In genomic region chr5:140216468-140217074, GRCh38 we compare ENCODE assay signal across 26 cellular contexts. TPM values are rescaled to one million over a fixed set of nuclear protein-coding genes. Genes with fewer than 3 reads are reported as not detected.
DNase-seq lines count a peak whose midpoint lies in the region; ATAC-seq, FAIRE-seq and TF ChIP-seq lines count a peak whose summit lies in the region.
"Had no signal": no experiment of that assay in that cellular context is flagged by ENCODE, and none has a peak within 500 bp of the region (broad histone marks: within the 10 kb centered on the region; RNA-seq: fewer than 3 reads in every experiment).

No MANE protein-coding gene starts in this region.

- POLR2A ChIA-PET in HCT116 (lab: Charles Lee) = no interaction called here

- no peak for TF ChIP-seq CTCF in HCT116 (IDR thresholded peaks at IDR 0.05 in 2 of 3, conservative IDR thresholded peaks at IDR 0.05 in 1 of 3; ENCODE audit: borderline replicate concordance in 1 of 3, insufficient read depth in 1 of 3, low read depth in 2 of 3, low read length in 2 of 3)
- no peak for TF ChIP-seq CTCF in bronchial epithelial cell (IDR thresholded peaks at IDR 0.05; ENCODE audit: insufficient read depth, low read length, severe bottlenecking)
- no peak for TF ChIP-seq CTCF in progenitor cell of endocrine pancreas (IDR thresholded peaks at IDR 0.05; ENCODE audit: unreplicated experiment)

- H2AFZ ChIP-seq in HCT116 (ENCODE audit: low read depth, low read length, poor library complexity, severe bottlenecking) = no peak overlapping the region

- peaks cover 58 to 63% of the 10 kb centered on the region in 2 experiments for H3K4me1 ChIP-seq in HCT116 (ENCODE audit: control insufficient read depth in 1 of 2, insufficient read depth in 2 of 2, low read length in 2 of 2)

- H4K20me1 ChIP-seq in HCT116 (ENCODE audit: insufficient read depth) = no peaks in the 10 kb centered on the region

- no peaks in the 10 kb centered on the region for H3K27me3 Mint-ChIP-seq in progenitor cell of endocrine pancreas
- H3K27me3 Mint-ChIP-seq: activated CD8-positive, alpha-beta T cell treated with anti-CD3 and anti-CD28 coated beads for 36 hours; central memory CD8-positive, alpha-beta T cell; naive thymus-derived CD8-positive, alpha-beta T cell had no signal

- H3K79me2 ChIP-seq in HCT116 (ENCODE audit: insufficient read depth, low read length) = no peaks in the 10 kb centered on the region; the same call in 1 of the 2 replicates

- H3K9ac ChIP-seq in HCT116 (ENCODE audit: low read length) = no peak overlapping the region
- H3K9ac ChIP-seq: BLaER1 treated with 17β-estradiol and CSF1 and Interleukin-3, amounts not matched to agents 10 nM and 100 nM had no signal

- no peaks in the 10 kb centered on the region for H3K27me3 ChIP-seq in HCT116 (ENCODE audit: insufficient read depth, low read length)
- H3K27me3 ChIP-seq in bronchial epithelial cell (ENCODE audit: control insufficient read depth, insufficient read depth, low read length) = no peaks in the 10 kb centered on the region
- H3K27me3 ChIP-seq: esophagus muscularis mucosa, uterus had no signal

- ATAC-seq in HCT116 = no peak
- ATAC-seq in left colon = peak; percentile 70
- ATAC-seq: activated CD8-positive, alpha-beta T cell treated with anti-CD3 and anti-CD28 coated beads for 36 hours; naive thymus-derived CD8-positive, alpha-beta T cell had no signal

- no peak overlapping the region for H3K27ac ChIP-seq in HCT116 (ENCODE audit: low read depth, low read length)
- H3K27ac ChIP-seq: BLaER1 treated with 17β-estradiol and CSF1 and Interleukin-3, amounts not matched to agents 10 nM and 100 nM; esophagus muscularis mucosa; RWPE1 had no signal

- peak overlapping the region; percentile 55 for H3K4me2 ChIP-seq in HCT116 (ENCODE audit: low read length)

- peak; percentile 23 for FAIRE-seq in bronchial epithelial cell (lab: Jason Lieb, UNC)
- FAIRE-seq: frontal cortex had no signal

- no peak overlapping the region for H3K4me3 Mint-ChIP-seq in progenitor cell of endocrine pancreas (ENCODE audit: low read depth)
- H3K4me3 Mint-ChIP-seq: activated CD8-positive, alpha-beta T cell treated with anti-CD3 and anti-CD28 coated beads for 36 hours; central memory CD8-positive, alpha-beta T cell; naive thymus-derived CD8-positive, alpha-beta T cell had no signal

- H3K4me1 Mint-ChIP-seq in progenitor cell of endocrine pancreas (ENCODE audit: low read depth) = peaks cover 29% of the 10 kb centered on the region

- no peaks in the 10 kb centered on the region for H3K9me3 Mint-ChIP-seq in progenitor cell of endocrine pancreas (ENCODE audit: low read depth)
- H3K9me3 Mint-ChIP-seq: activated CD8-positive, alpha-beta T cell treated with anti-CD3 and anti-CD28 coated beads for 36 hours; central memory CD8-positive, alpha-beta T cell; naive thymus-derived CD8-positive, alpha-beta T cell had no signal

- intact Hi-C loops in HCT116 (cut with micrococcal nuclease) (no loop called here), left colon (cut with DNase I, micrococcal nuclease) (no loop called here)

- H3K36me3 ChIP-seq in HCT116 (ENCODE audit: control insufficient read depth in 1 of 2, insufficient read depth in 2 of 2, low read length in 2 of 2) = no peaks in the 10 kb centered on the region
- H3K36me3 ChIP-seq in bronchial epithelial cell (ENCODE audit: control insufficient read depth, insufficient read depth, low read length) = no peaks in the 10 kb centered on the region
- H3K36me3 ChIP-seq: uterus had no signal

- CTCF ChIA-PET in HCT116 (lab: Charles Lee) = interaction anchor here (1.1 to 1.4 kb wide), 2 partner anchors 28 to 47 kb away, joined by 3 to 4 read pairs; no protein-coding TSS in a partner anchor

- RAD21 ChIA-PET in HCT116 (lab: Charles Lee; ENCODE audit: low non-redundant PET in 1 of 2, low total read pairs in 2 of 2, uncharacterized antibody in 2 of 2, unreplicated experiment in 2 of 2) = no interaction called here

- TF ChIP-seq POLR2A in HCT116 (IDR thresholded peaks at IDR 0.05; ENCODE audit: borderline replicate concordance, extremely low read depth, insufficient read depth, insufficient read length) = no peak

- no peaks in the 10 kb centered on the region for H3K36me3 Mint-ChIP-seq in progenitor cell of endocrine pancreas (ENCODE audit: insufficient read depth)
- H3K36me3 Mint-ChIP-seq: naive thymus-derived CD8-positive, alpha-beta T cell had no signal

- TF ChIP-seq RAD21 in HCT116 (IDR thresholded peaks at IDR 0.05; ENCODE audit: low read depth) = no peak

- H3K9me2 ChIP-seq in HCT116 (ENCODE audit: insufficient read depth) = no peaks in the 10 kb centered on the region

- H3K4me3 ChIP-seq in HCT116 (replicated peaks in 1 of 2; ENCODE audit: low read depth in 1 of 2, low read length in 2 of 2) = no peak overlapping the region
- no peak overlapping the region for H3K4me3 ChIP-seq in bronchial epithelial cell (ENCODE audit: low read depth, low read length)
- H3K4me3 ChIP-seq: BLaER1 treated with 17β-estradiol and CSF1 and Interleukin-3, amounts not matched to agents 10 nM and 100 nM; esophagus muscularis mucosa; uterus had no signal

- BruUV-seq in HCT116 (replicated peaks; lab: Mats Ljungman, UMichigan) = no TSS peak

- H3K27ac Mint-ChIP-seq in progenitor cell of endocrine pancreas = peak overlapping the region; percentile 62
- H3K27ac Mint-ChIP-seq: activated CD8-positive, alpha-beta T cell treated with anti-CD3 and anti-CD28 coated beads for 36 hours had no signal

- no peaks in the 10 kb centered on the region for H3K9me3 ChIP-seq in HCT116 (ENCODE audit: control insufficient read depth in 1 of 2, insufficient read depth in 1 of 2, low read depth in 1 of 2, low read length in 2 of 2)
- H3K9me3 ChIP-seq: esophagus muscularis mucosa, uterus had no signal

- DNase-seq in HCT116 (ENCODE audit: low read depth, low spot score) (no peak), bronchial epithelial cell (ENCODE audit: low read depth) (no peak), left colon (peak in 1 of 2 donors; percentile 34), progenitor cell of endocrine pancreas (ENCODE audit: low spot score, unreplicated experiment) (no peak), NCI-H1694 (lab: John Stamatoyannopoulos, UW) (no peak), NCI-H345 (lab: John Stamatoyannopoulos, UW) (no peak), C1 segment of cervical spinal cord (lab: John Stamatoyannopoulos, UW) (no peak), midbrain (lab: John Stamatoyannopoulos, UW) (no peak)
- DNase-seq: activated CD4-positive, CD25-positive, alpha-beta regulatory T cell; activated CD8-positive, alpha-beta T cell treated with anti-CD3 and anti-CD28 coated beads for 36 hours; activated naive CD4-positive, alpha-beta T cell treated with Interleukin-2 at 50 U/mL for 16 hours; amygdala; islet precursor cell; mammary epithelial cell; MM.1S; naive thymus-derived CD8-positive, alpha-beta T cell; NCI-H1436; NCI-H2171; NCI-H69; stimulated activated CD4-positive, alpha-beta T cell treated with anti-CD3 and anti-CD28 coated beads, Interleukin-1b, Interleukin-23, amount 100 ng/mL, for 48 hours; uterus had no signal

TF ChIP-seq in HCT116, 20 proteins besides CTCF, POLR2A, EP300 and RAD21 (continues in another document):
- TF ChIP-seq SIN3A (IDR thresholded peaks at IDR 0.05; ENCODE audit: low read depth) (no peak), CEBPB (IDR thresholded peaks at IDR 0.05; ENCODE audit: low read depth) (no peak), TCF7L2 (IDR thresholded peaks at IDR 0.05; ENCODE audit: borderline replicate concordance, extremely low read depth, insufficient read depth, insufficient read length) (no peak), ZNF274 (IDR thresholded peaks at IDR 0.05; ENCODE audit: low read depth, low read length) (no peak), SRF (IDR thresholded peaks at IDR 0.05; ENCODE audit: low read depth) (no peak), ZBTB33 (IDR thresholded peaks at IDR 0.05; ENCODE audit: extremely low read depth, insufficient replicate concordance, low read length) (no peak), ELF1 (IDR thresholded peaks at IDR 0.05; ENCODE audit: borderline replicate concordance, low read depth) (no peak), FOSL1 (IDR thresholded peaks at IDR 0.05; ENCODE audit: low read depth) (no peak)

RNA-seq across cellular contexts. Expression of gene CYSTM1, which starts 41.6 kb away (rescaled TPM):
- 56.0 TPM for total RNA-seq in HCT116 (2021; ENCODE audit: unreplicated experiment)
- 92.6 and 95.7 TPM in 2 replicates for polyA plus RNA-seq in HCT116 (2012)
- total RNA-seq in bronchial epithelial cell = 22.4 and 25.5 TPM in 2 replicates
- total RNA-seq in left colon = 100 to 1,000 TPM; 162 to 163 TPM
- 28.1 and 30.9 TPM in 2 replicates for total RNA-seq in progenitor cell of endocrine pancreas
